2 cellular contexts compared by ENCODE assay signal in genomic region chr6:125117818-125118217, GRCh38.
TF ChIP-seq lines count a peak whose summit lies in the region.

No MANE protein-coding gene starts in this region.

TF ChIP-seq in endothelial cell of umbilical vein, 7 proteins besides CTCF, POLR2A, EP300 and RAD21 (continued from another document):
- no peak for TF ChIP-seq JUN (IDR thresholded peaks at IDR 0.05; ENCODE audit: borderline replicate concordance, insufficient read depth, insufficient read length, low read depth)

TF ChIP-seq in neural cell, 6 proteins besides CTCF, POLR2A, EP300 and RAD21 (continued from another document):
- TF ChIP-seq, protein P1, sequence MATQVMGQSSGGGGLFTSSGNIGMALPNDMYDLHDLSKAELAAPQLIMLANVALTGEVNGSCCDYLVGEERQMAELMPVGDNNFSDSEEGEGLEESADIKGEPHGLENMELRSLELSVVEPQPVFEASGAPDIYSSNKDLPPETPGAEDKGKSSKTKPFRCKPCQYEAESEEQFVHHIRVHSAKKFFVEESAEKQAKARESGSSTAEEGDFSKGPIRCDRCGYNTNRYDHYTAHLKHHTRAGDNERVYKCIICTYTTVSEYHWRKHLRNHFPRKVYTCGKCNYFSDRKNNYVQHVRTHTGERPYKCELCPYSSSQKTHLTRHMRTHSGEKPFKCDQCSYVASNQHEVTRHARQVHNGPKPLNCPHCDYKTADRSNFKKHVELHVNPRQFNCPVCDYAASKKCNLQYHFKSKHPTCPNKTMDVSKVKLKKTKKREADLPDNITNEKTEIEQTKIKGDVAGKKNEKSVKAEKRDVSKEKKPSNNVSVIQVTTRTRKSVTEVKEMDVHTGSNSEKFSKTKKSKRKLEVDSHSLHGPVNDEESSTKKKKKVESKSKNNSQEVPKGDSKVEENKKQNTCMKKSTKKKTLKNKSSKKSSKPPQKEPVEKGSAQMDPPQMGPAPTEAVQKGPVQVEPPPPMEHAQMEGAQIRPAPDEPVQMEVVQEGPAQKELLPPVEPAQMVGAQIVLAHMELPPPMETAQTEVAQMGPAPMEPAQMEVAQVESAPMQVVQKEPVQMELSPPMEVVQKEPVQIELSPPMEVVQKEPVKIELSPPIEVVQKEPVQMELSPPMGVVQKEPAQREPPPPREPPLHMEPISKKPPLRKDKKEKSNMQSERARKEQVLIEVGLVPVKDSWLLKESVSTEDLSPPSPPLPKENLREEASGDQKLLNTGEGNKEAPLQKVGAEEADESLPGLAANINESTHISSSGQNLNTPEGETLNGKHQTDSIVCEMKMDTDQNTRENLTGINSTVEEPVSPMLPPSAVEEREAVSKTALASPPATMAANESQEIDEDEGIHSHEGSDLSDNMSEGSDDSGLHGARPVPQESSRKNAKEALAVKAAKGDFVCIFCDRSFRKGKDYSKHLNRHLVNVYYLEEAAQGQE (IDR thresholded peaks at IDR 0.05; ENCODE audit: borderline replicate concordance) = no peak
